14 cellular contexts compared by ENCODE assay signal in genomic region chrX:106035064-106035463, GRCh38. TPM values are rescaled to one million over a fixed set of nuclear protein-coding genes. Genes with fewer than 3 reads are reported as not detected.
DNase-seq lines count a peak whose midpoint lies in the region; ATAC-seq, FAIRE-seq and TF ChIP-seq lines count a peak whose summit lies in the region.
"Had no signal": no experiment of that assay in that cellular context is flagged by ENCODE, and none has a peak within 500 bp of the region (broad histone marks: within the 10 kb centered on the region; RNA-seq: fewer than 3 reads in every experiment).

No MANE protein-coding gene starts in this region.

- H3K4me3 ChIP-seq in GM12878 (no peak overlapping the region), mesendoderm (ENCODE audit: low read length) (no peak overlapping the region)
- H3K4me3 ChIP-seq: MG63, prostate gland had no signal

- in situ Hi-C loops in GM12878 (cut with MboI) = no loop called here

- H3K4me2 ChIP-seq in GM12878 (ENCODE audit: control insufficient read depth, insufficient read depth) (no peak overlapping the region), mesendoderm (ENCODE audit: low read length) (no peak overlapping the region)

- RAD21 ChIA-PET in GM12878 (lab: Charles Lee; ENCODE audit: unreplicated experiment) = no interaction called here

- H3K18ac ChIP-seq in mesendoderm (ENCODE audit: low read length) = no peak overlapping the region

- TF ChIP-seq RAD21 in GM12878 (IDR thresholded peaks at IDR 0.05; ENCODE audit: insufficient read depth, low read depth, low read length) = peak; percentile 64

- BruUV-seq in GM12878 (replicated peaks; lab: Mats Ljungman, UMichigan) = no TSS peak

- H2BK120ac ChIP-seq in mesendoderm (ENCODE audit: low read depth, low read length) = no peak overlapping the region

- H4K20me1 ChIP-seq in GM12878 (ENCODE audit: control insufficient read depth, insufficient read depth) = no peaks in the 10 kb centered on the region

- peak; percentile 58 for TF ChIP-seq CTCF in GM12873 (IDR thresholded peaks at IDR 0.05; ENCODE audit: insufficient read depth, low read depth, low read length, missing control alignments)
- 0 out of 2 replicates have a peak, but pooled peaks have one; percentile 19 for TF ChIP-seq CTCF in LNCAP (IDR thresholded peaks at IDR 0.05)
- TF ChIP-seq CTCF in GM12878 (IDR thresholded peaks at IDR 0.05 in 2 of 3, conservative IDR thresholded peaks at IDR 0.05 in 1 of 3; ENCODE audit: control insufficient read depth in 2 of 3, extremely low read depth in 1 of 3, insufficient read depth in 1 of 3, low read depth in 3 of 3, low read length in 3 of 3) = peak; percentile 38 to 49 (median 46); a peak in 5 of 6 replicates

- H3K9me3 ChIP-seq in GM12878 (replicated peaks; ENCODE audit: control insufficient read depth, insufficient read depth, low read length) = no peaks in the 10 kb centered on the region
- H3K9me3 ChIP-seq: MG63, prostate gland had no signal

- H4K8ac ChIP-seq in mesendoderm (ENCODE audit: low read depth, low read length) = no peak overlapping the region

- H3K23ac ChIP-seq in mesendoderm (ENCODE audit: low read length) = no peak overlapping the region

- no peak overlapping the region for H4K5ac ChIP-seq in mesendoderm (ENCODE audit: low read length)

- H3K56ac ChIP-seq in mesendoderm (ENCODE audit: low read length) = no peak overlapping the region

- WGBS in GM12878 (ENCODE audit: insufficient coverage, insufficient replicate concordance, low lambda C conversion rate, missing lambda C conversion rate) = 18% methylated on average over 2 of the region's 2 CpGs
- no CpG with 5 or more reads among the region's 2 CpGs for whole genome bisulfite sequencing in mesendoderm (ENCODE audit: extremely low coverage, insufficient coverage, low lambda C conversion rate)

- no peak overlapping the region for H3K9ac ChIP-seq in GM12878 (ENCODE audit: control insufficient read depth, insufficient read depth, low read length)
- H3K9ac ChIP-seq in mesendoderm (ENCODE audit: low read length) = no peak overlapping the region

- no peak for FAIRE-seq in GM12878 (lab: Jason Lieb, UNC)

- H3K36me3 ChIP-seq in GM12878 (ENCODE audit: control insufficient read depth in 2 of 2, insufficient read depth in 2 of 2, low read length in 1 of 2) (no peaks in the 10 kb centered on the region), mesendoderm (ENCODE audit: control insufficient read depth, insufficient read depth, low read length) (no peaks in the 10 kb centered on the region)
- H3K36me3 ChIP-seq: MG63, prostate gland had no signal

- no peak for TF ChIP-seq POLR2A in GM12878 (IDR thresholded peaks at IDR 0.05; ENCODE audit: low read depth, low read length)

- TF ChIP-seq EP300 in GM12878 (IDR thresholded peaks at IDR 0.05; ENCODE audit: borderline replicate concordance in 1 of 2, control insufficient read depth in 1 of 2, low read depth in 2 of 2, low read length in 2 of 2) = no peak

- no peaks in the 10 kb centered on the region; a peak in 1 of 4 replicates for H3K27me3 ChIP-seq in GM12878 (replicated peaks in 1 of 2; ENCODE audit: control insufficient read depth in 2 of 2, insufficient read depth in 2 of 2, low read length in 1 of 2)
- H3K27me3 ChIP-seq in mesendoderm (ENCODE audit: insufficient read depth, low read length, poor library complexity) = no peaks in the 10 kb centered on the region
- H3K27me3 ChIP-seq: MG63 had no signal

- DNase-seq in GM12878 (ENCODE audit: low read depth, low spot score) (no peak), mesendoderm (peak; percentile 40), NCI-H2107 (lab: John Stamatoyannopoulos, UW) (no peak), HuH-7 (ENCODE audit: low spot score) (no peak)
- DNase-seq: activated CD4-positive, alpha-beta memory T cell treated with anti-CD3 and anti-CD28 coated beads, Interleukin-2, amount 10 ng/mL, durations not matched to agents 7 days and 5 days; MG63; stimulated activated CD4-positive, alpha-beta T cell treated with anti-CD3 and anti-CD28 coated beads, Interleukin-4, amount 100 ng/mL, for 4 hours had no signal

- H3K79me2 ChIP-seq in GM12878 (ENCODE audit: control insufficient read depth, insufficient read depth, low read length) (no peaks in the 10 kb centered on the region), mesendoderm (ENCODE audit: control insufficient read depth, insufficient read depth, low read length) (no peaks in the 10 kb centered on the region)

- H3K4ac ChIP-seq in mesendoderm (ENCODE audit: low read depth, low read length) = no peak overlapping the region

- SMC1A ChIA-PET in GM12878 (lab: Charles Lee; ENCODE audit: uncharacterized antibody, unreplicated experiment) = interaction anchor here (1.0 kb wide), 1 partner anchor 9 kb away, joined by 3 read pairs; no protein-coding TSS in a partner anchor

- H2AFZ ChIP-seq in GM12878 (ENCODE audit: control insufficient read depth, low read depth, low read length) = no peak overlapping the region

- CTCF ChIA-PET in GM12878 (lab: Yijun Ruan, JAX) = no interaction called here

- no peak overlapping the region for H2AK5ac ChIP-seq in mesendoderm (ENCODE audit: low read length)

- ATAC-seq in GM12878 (no peak; the same call in 2 of the 3 replicates), HG02642 (IDR thresholded peaks at IDR 0.05; ENCODE audit: poor library complexity, unreplicated experiment) (no peak)
- ATAC-seq: activated naive CD4-positive, alpha-beta T cell treated with anti-CD3 and anti-CD28 coated beads, Interleukin-2, amount 50 U/mL, for 72 hours had no signal

- H3K4me1 ChIP-seq in GM12878 (ENCODE audit: control insufficient read depth, insufficient read depth, low read length) (no peaks in the 10 kb centered on the region), mesendoderm (ENCODE audit: control insufficient read depth, low read depth, low read length) (no peaks in the 10 kb centered on the region)
- H3K4me1 ChIP-seq: prostate gland had no signal

- no peak overlapping the region for H2BK5ac ChIP-seq in mesendoderm (ENCODE audit: low read length)

- H3K27ac ChIP-seq in GM12878 (ENCODE audit: control insufficient read depth, insufficient read depth) (no peak overlapping the region), mesendoderm (ENCODE audit: low read depth, low read length) (no peak overlapping the region)
- H3K27ac ChIP-seq: prostate gland had no signal

- intact Hi-C loops in GM12878 (cut with micrococcal nuclease; ENCODE audit: unreplicated experiment) = loop anchor here (5.0 to 10.0 kb wide), 2 partner anchors 362 to 760 kb away; no protein-coding TSS in a partner anchor

- H2BK15ac ChIP-seq in mesendoderm (replicated peaks; ENCODE audit: low read depth) = no peak overlapping the region

- POLR2A ChIA-PET in GM12878 (lab: Charles Lee) = no interaction called here

- no peaks in the 10 kb centered on the region for H3K79me1 ChIP-seq in mesendoderm (ENCODE audit: low read length)

TF ChIP-seq in GM12878, 131 proteins besides CTCF, POLR2A, EP300 and RAD21 (continues in another document):
- TF ChIP-seq ZNF274 (IDR thresholded peaks at IDR 0.05; ENCODE audit: insufficient read depth, insufficient read length) = no peak
- TF ChIP-seq IKZF2 (IDR thresholded peaks at IDR 0.05) = no peak
- TF ChIP-seq EZH2 (IDR thresholded peaks at IDR 0.05; ENCODE audit: borderline replicate concordance, control insufficient read depth, low read depth, low read length) = no peak
- TF ChIP-seq LARP7 (IDR thresholded peaks at IDR 0.05) = no peak
- no peak for TF ChIP-seq CBFB (IDR thresholded peaks at IDR 0.05; ENCODE audit: low read depth)
- TF ChIP-seq BCLAF1 (IDR thresholded peaks at IDR 0.05) = no peak
- no peak for TF ChIP-seq TBL1XR1 (IDR thresholded peaks at IDR 0.05; ENCODE audit: low read depth, low read length)
- TF ChIP-seq SMAD5 (IDR thresholded peaks at IDR 0.05; ENCODE audit: low read depth) = no peak
- no peak for TF ChIP-seq ETV6 (conservative IDR thresholded peaks at IDR 0.05 in 1 of 2, IDR thresholded peaks at IDR 0.05 in 1 of 2; ENCODE audit: borderline replicate concordance in 1 of 2, low read depth in 1 of 2)
- TF ChIP-seq POU2F2 (IDR thresholded peaks at IDR 0.05; ENCODE audit: borderline replicate concordance, low read depth, low read length) = no peak

RNA-seq across cellular contexts. Expression of gene SERPINA7, which starts 3.5 kb away (rescaled TPM):
- total RNA-seq in GM12878 (2013; cell fraction: nucleolus; rRNA removed) = not detected in 2 replicates
- total RNA-seq in GM12878 (2014; rRNA removed) = not detected in 2 replicates
- not detected in 2 replicates for total RNA-seq in GM12878 (2014; rRNA removed; fragmentation: Illumina TruSeq; extraction: Trizol)
- not detected in 2 replicates for total RNA-seq in GM12878 (2021)
- not detected for polyA plus RNA-seq in GM12878 (2011; ENCODE audit: low read depth)
- polyA plus RNA-seq in GM12878 (2011; rRNA removed) = not detected in 2 replicates
- polyA plus RNA-seq in GM12878 (2011; cell fraction: cytosol; rRNA removed) = not detected in 2 replicates
- not detected in 2 replicates for polyA plus RNA-seq in GM12878 (2011; cell fraction: nucleus; rRNA removed)
- not detected in 2 replicates for polyA plus RNA-seq in GM12878 (2012)
- polyA plus RNA-seq in GM12878 (2014; fragmentation: Illumina TruSeq; extraction: Trizol) = not detected in 2 replicates
- not detected for polyA plus RNA-seq in GM12878 (2014; fragmentation: Nextera tagmentation; extraction: Ambion mirVana)
- polyA plus RNA-seq in GM12878 (2014; rRNA removed) = not detected in 2 replicates
- polyA plus RNA-seq in GM12878 (2016; fragmentation: Nextera tagmentation; extraction: Ambion mirVana) = not detected
- polyA minus RNA-seq in GM12878 (2011; rRNA and poly(A)+ RNA removed) = not detected in 2 replicates
- polyA minus RNA-seq in GM12878 (2011; cell fraction: cytosol; rRNA and poly(A)+ RNA removed) = not detected in 2 replicates
- polyA minus RNA-seq in GM12878 (2011; cell fraction: nucleus; rRNA and poly(A)+ RNA removed) = not detected in 2 replicates
- polyA plus RNA-seq in mesendoderm (2013, experiment 1 of 2) = not detected
- not detected for polyA plus RNA-seq in mesendoderm (2013, experiment 2 of 2)
- total RNA-seq: activated CD4-positive, alpha-beta memory T cell treated with anti-CD3 and anti-CD28 coated beads, Interleukin-2, amount 10 ng/mL, durations not matched to agents 7 days and 5 days; activated naive CD4-positive, alpha-beta T cell treated with anti-CD3 and anti-CD28 coated beads, Interleukin-2, amount 50 U/mL, for 72 hours; dermis microvascular lymphatic vessel endothelial cell; mesenteric fat pad; prostate gland had no signal
